Comparison of ENCODE assay signal across 18 cellular contexts in the genomic region with DNA sequence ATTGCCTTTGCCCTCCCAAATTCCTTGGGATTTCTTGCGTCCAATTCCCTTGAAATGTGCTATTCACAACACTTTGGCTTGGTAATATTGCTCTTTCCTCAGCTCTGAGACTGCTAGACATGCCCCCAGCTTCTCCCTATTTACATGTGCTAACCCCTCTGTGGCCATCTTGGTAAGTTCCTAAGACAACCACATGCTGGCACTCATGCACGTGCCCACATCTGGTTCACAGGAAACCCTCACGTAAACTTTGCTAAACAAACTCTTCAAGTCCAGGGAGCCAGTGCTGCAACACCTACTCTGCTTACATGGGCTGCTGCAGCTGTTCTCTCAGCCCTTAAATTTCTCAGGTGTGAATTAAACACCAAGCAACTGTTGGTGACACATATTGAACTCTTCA.
"Had no signal": no experiment of that assay in that cellular context is flagged by ENCODE, and none has a peak within 500 bp of the region (broad histone marks: within the 10 kb centered on the region; RNA-seq: fewer than 3 reads in every experiment).

No MANE protein-coding gene starts in this region.

- DNase-seq: activated CD4-positive, alpha-beta T cell treated with anti-CD3 and anti-CD28 coated beads for 1 hour; activated CD4-positive, alpha-beta T cell treated with anti-CD3 and anti-CD28 coated beads, Interleukin-2, amount 50 U/mL, for 1 hour; activated gamma-delta T cell treated with Interleukin-2 at 50 U/mL for 16 hours; activated T-cell treated with anti-CD3 and anti-CD28 coated beads, Interleukin-2, amount 50 U/mL, for 1 hour; central memory CD4-positive, alpha-beta T cell; effector memory CD4-positive, alpha-beta T cell; glutamatergic neuron; left ventricle myocardium superior; mammary epithelial cell; pancreas; right cardiac atrium; stimulated activated CD4-positive, alpha-beta T cell treated with anti-CD3 and anti-CD28 coated beads, Interleukin-4, amount 100 ng/mL, for 4 hours; stimulated activated naive CD8-positive, alpha-beta T cell treated with anti-CD3 and anti-CD28 coated beads, Interleukin-15, Interleukin-2, amounts not matched to agents 100 U/mL and 50 U/mL, for 24 hours; T-helper 9 cell; upper lobe of left lung had no signal

- H3K27me3 ChIP-seq: hepatocyte, neutrophil, pancreas, upper lobe of left lung had no signal

- H3K4me3 ChIP-seq: hepatocyte, pancreas, upper lobe of left lung had no signal

- H3K9me3 ChIP-seq: neutrophil, pancreas, upper lobe of left lung had no signal

- ATAC-seq: left ventricle myocardium superior; natural killer cell treated with Interleukin-12 subunit alpha and Interleukin-12 subunit beta and Interleukin-15 and Interleukin-18, amount 100 ng/mL, for 72 hours; pancreas; right cardiac atrium; stimulated activated naive CD8-positive, alpha-beta T cell treated with anti-CD3 and anti-CD28 coated beads, Interleukin-15, Interleukin-2, amounts not matched to agents 100 U/mL and 50 U/mL, for 24 hours had no signal

- H3K27ac ChIP-seq: hepatocyte, neutrophil, pancreas, upper lobe of left lung had no signal

- H3K4me1 ChIP-seq: pancreas, upper lobe of left lung had no signal

- H3K36me3 ChIP-seq: neutrophil, pancreas, upper lobe of left lung had no signal
